ENCODE assay signal across 21 cellular contexts in the genomic region with DNA sequence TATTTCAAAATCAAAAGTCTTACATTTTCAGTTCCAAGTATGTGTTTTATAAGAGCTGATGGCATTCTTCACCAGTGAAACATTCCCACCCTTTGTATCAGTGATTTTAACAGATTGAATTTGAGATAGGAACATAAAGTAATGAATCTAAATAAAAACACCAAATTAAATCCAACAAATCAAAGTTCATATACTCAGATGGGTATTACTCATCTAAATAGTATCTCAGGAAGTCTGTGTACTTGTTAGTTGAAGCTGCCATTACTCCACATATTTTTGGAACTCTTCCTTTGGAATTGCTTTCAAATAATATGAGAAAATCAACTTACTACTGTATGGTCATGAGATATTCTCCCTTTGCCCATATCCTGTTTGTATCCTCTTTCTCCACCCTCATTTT.
DNase-seq lines count a peak whose midpoint lies in the region; ATAC-seq and TF ChIP-seq lines count a peak whose summit lies in the region.
"Had no signal": no experiment of that assay in that cellular context is flagged by ENCODE, and none has a peak within 500 bp of the region (broad histone marks: within the 10 kb centered on the region; RNA-seq: fewer than 3 reads in every experiment).

No MANE protein-coding gene starts in this region.

- H3K4me3 Mint-ChIP-seq in HFFc6: peak overlapping the region; percentile 52

- peaks cover 2% of the 10 kb centered on the region; the same call in 1 of the 2 replicates for H3K27me3 Mint-ChIP-seq in HFFc6 (ENCODE audit: insufficient read depth)

- peak overlapping the region; percentile 88 for H3K27ac Mint-ChIP-seq in HFFc6

- H3K9me3 Mint-ChIP-seq in HFFc6: no peaks in the 10 kb centered on the region

- ATAC-seq in GM18867 (IDR thresholded peaks at IDR 0.05; ENCODE audit: unreplicated experiment): no peak
- ATAC-seq: gastroesophageal sphincter, HCT116, upper lobe of right lung had no signal

- TF ChIP-seq CTCF in HFFc6 (IDR thresholded peaks at IDR 0.05): no peak

- peaks cover 21% of the 10 kb centered on the region for H3K36me3 Mint-ChIP-seq in HFFc6 (ENCODE audit: low read depth)

- H3K4me1 Mint-ChIP-seq in HFFc6 (ENCODE audit: low read depth): peaks cover 31% of the 10 kb centered on the region

- DNase-seq in AG20443 (ENCODE audit: low spot score) (peak; percentile 14), HFFc6 (peak; percentile 44), dedifferentiated amniotic fluid mesenchymal stem cell (ENCODE audit: extremely low spot score) (peak; percentile 17), iris pigment epithelial cell (ENCODE audit: low read depth) (peak; percentile 67), SIG-M5 treated with dmso at 0.1 percent for 504 hours (lab: John Stamatoyannopoulos, UW; ENCODE audit: unreplicated experiment) (no peak), COLO829 (ENCODE audit: low spot score) (no peak)
- no peak for DNase-seq in stimulated activated CD4-positive, alpha-beta T cell treated with anti-CD3 and anti-CD28 coated beads, Interleukin-2, amount 100 ng/mL, for 48 hours
- DNase-seq: activated CD4-positive, alpha-beta T cell treated with anti-CD3 and anti-CD28 coated beads, Interleukin-2, amount 50 U/mL, for 4 hours; anterior cingulate cortex; C1 segment of cervical spinal cord; Kasumi-1; kidney glomerular epithelial cell; NCI-H1092; NCI-H2029; occipital lobe; Peyer's patch; spleen; upper lobe of right lung had no signal

Comparison
In these comparisons a context has a peak if more than half of its experiments do, and no peak if none do; other contexts are left out.
1. DNase-seq: peak in AG20443 (single experiment), HFFc6 (single experiment), dedifferentiated amniotic fluid mesenchymal stem cell (single experiment) and iris pigment epithelial cell (single experiment); none in stimulated activated CD4-positive, alpha-beta T cell treated with anti-CD3 and anti-CD28 coated beads, Interleukin-2, amount 100 ng/mL, for 48 hours (0 of 2), SIG-M5 treated with dmso at 0.1 percent for 504 hours (single experiment) and COLO829 (single experiment).